8 cellular contexts compared by ENCODE assay signal in genomic region chr22:37428649-37429586, GRCh38. TPM values are rescaled to one million over a fixed set of nuclear protein-coding genes. Genes with fewer than 3 reads are reported as not detected.
A peak's percentile ranks its signal among the peaks of the same experiment; 100 is the strongest.
DNase-seq lines count a peak whose midpoint lies in the region; ATAC-seq and TF ChIP-seq lines count a peak whose summit lies in the region.

No MANE protein-coding gene starts in this region.

- peak; percentile 85 for TF ChIP-seq CTCF in retinal pigment epithelial cell (conservative IDR thresholded peaks at IDR 0.05; ENCODE audit: low read depth, low read length)

- no peak for ATAC-seq in GM21619 (IDR thresholded peaks at IDR 0.05; ENCODE audit: unreplicated experiment)
- no peak for ATAC-seq in esophagus mucosa

- peak; percentile 57 for DNase-seq in NCI-H1436 (lab: John Stamatoyannopoulos, UW)
- no peak for DNase-seq in NCI-H1436 treated with DMSO at 0.1 percent for 48 hours (lab: John Stamatoyannopoulos, UW)
- DNase-seq in NCI-H524 treated with DMSO at 0.1 percent for 48 hours (lab: John Stamatoyannopoulos, UW), result peak; percentile 42
- DNase-seq in activated T-cell treated with anti-CD3 and anti-CD28 coated beads for 1 hour (ENCODE audit: low read depth), result peak; percentile 51
- peak; percentile 16 for DNase-seq in fibroblast of gingiva (ENCODE audit: low read depth)
- DNase-seq in retinal pigment epithelial cell (ENCODE audit: low read depth), result no peak

- no peak overlapping the region for H3K4me3 ChIP-seq in retinal pigment epithelial cell (ENCODE audit: low read length)

RNA-seq across cellular contexts. Expression of gene ELFN2, which starts 1.6 kb away (rescaled TPM):
- total RNA-seq in esophagus mucosa, result not detected

RNA-seq across cellular contexts. Expression of gene MFNG, which starts 57.3 kb away (rescaled TPM):
- 4.3 TPM for total RNA-seq in esophagus mucosa

Comparison
In these comparisons a context has a peak if more than half of its experiments do, and no peak if none do; other contexts are left out.
1. DNase-seq: peak in NCI-H1436 (single experiment), NCI-H524 treated with DMSO at 0.1 percent for 48 hours (single experiment), activated T-cell treated with anti-CD3 and anti-CD28 coated beads for 1 hour (single experiment) and fibroblast of gingiva (single experiment); none in NCI-H1436 treated with DMSO at 0.1 percent for 48 hours (single experiment) and retinal pigment epithelial cell (single experiment).